Comparison of ENCODE assay signal across 22 cellular contexts in genomic region chr10:18332048-18332447, GRCh38.
DNase-seq lines count a peak whose midpoint lies in the region; ATAC-seq and TF ChIP-seq lines count a peak whose summit lies in the region.
"Had no signal": no experiment of that assay in that cellular context is flagged by ENCODE, and none has a peak within 500 bp of the region (broad histone marks: within the 10 kb centered on the region; RNA-seq: fewer than 3 reads in every experiment).

No MANE protein-coding gene starts in this region.

- H3K4me3 ChIP-seq in esophagus muscularis mucosa = no peak overlapping the region
- H3K4me3 ChIP-seq: coronary artery, left lung, SJCRH30, skin epidermis had no signal

- intact Hi-C loops in esophagus muscularis mucosa (cut with DNase I) = no loop called here

- H3K27ac ChIP-seq in esophagus muscularis mucosa (replicated peaks in 1 of 4) = peak overlapping the region; percentile 29 to 72 (median 70)
- H3K27ac ChIP-seq: coronary artery, left lung, SJCRH30, skin epidermis, VCaP had no signal

- no peak for TF ChIP-seq CTCF in esophagus muscularis mucosa (IDR thresholded peaks at IDR 0.05)

- DNase-seq in HCEC 1CT (peak; percentile 27), NCI-H82 treated with DMSO at 0.1 percent for 48 hours (lab: John Stamatoyannopoulos, UW; ENCODE audit: unreplicated experiment) (peak; percentile 7), esophagus muscularis mucosa (ENCODE audit: extremely low spot score) (no peak), left lobe of liver (ENCODE audit: low spot score) (peak; percentile 85), cerebellar nuclear complex (lab: John Stamatoyannopoulos, UW) (no peak), cerebellar cortex (ENCODE audit: low spot score) (no peak), NCI-H2029 treated with DMSO at 0.1 percent for 48 hours (lab: John Stamatoyannopoulos, UW) (no peak)
- DNase-seq: activated CD4-positive, alpha-beta T cell treated with anti-CD3 and anti-CD28 coated beads, Interleukin-2, amount 10 ng/mL, durations not matched to agents 7 days and 5 days; activated CD8-positive, alpha-beta memory T cell treated with anti-CD3 and anti-CD28 coated beads, Interleukin-2, amount 10 ng/mL, durations not matched to agents 7 days and 5 days; CD4-positive, CD25-positive, alpha-beta regulatory T cell; endodermal cell; H7; left lung; NCI-H2081; SJCRH30; stimulated activated CD4-positive, alpha-beta T cell treated with anti-CD3 and anti-CD28 coated beads, Interleukin-1b, Interleukin-23, amount 100 ng/mL, for 48 hours; T-helper 17 cell had no signal

- TF ChIP-seq POLR2A in esophagus muscularis mucosa (IDR thresholded peaks at IDR 0.05; ENCODE audit: low read depth) = no peak

- WGBS in esophagus muscularis mucosa = 83% methylated on average over 4 of the region's 4 CpGs

- no peaks in the 10 kb centered on the region for H3K27me3 ChIP-seq in esophagus muscularis mucosa
- H3K27me3 ChIP-seq: left lung, SJCRH30 had no signal

- no peaks in the 10 kb centered on the region for H3K9me3 ChIP-seq in esophagus muscularis mucosa
- H3K9me3 ChIP-seq: left lung, SJCRH30 had no signal

- H3K36me3 ChIP-seq in esophagus muscularis mucosa = no peaks in the 10 kb centered on the region
- H3K36me3 ChIP-seq: left lung, SJCRH30 had no signal

- H3K4me1 ChIP-seq in esophagus muscularis mucosa = peaks cover 18 to 52% (median 45%) of the 10 kb centered on the region in 4 donors
- H3K4me1 ChIP-seq: left lung, SJCRH30 had no signal

- TF ChIP-seq EP300 in esophagus muscularis mucosa (IDR thresholded peaks at IDR 0.05) = no peak

- ATAC-seq in left lobe of liver = peak; percentile 86
- ATAC-seq: activated CD8-positive, alpha-beta memory T cell treated with anti-CD3 and anti-CD28 coated beads, Interleukin-2, amount 10 ng/mL, durations not matched to agents 7 days and 5 days; activated naive CD4-positive, alpha-beta T cell treated with anti-CD3 and anti-CD28 coated beads, Interleukin-2, amount 50 U/mL, for 72 hours; left lung; stimulated activated effector memory CD8-positive, alpha-beta T cell treated with anti-CD3 and anti-CD28 coated beads, Interleukin-12 subunit alpha, Interleukin-12 subunit beta, amount 100 ng/mL, for 72 hours; T-helper 17 cell had no signal

Comparison
In these comparisons a context has a peak if more than half of its experiments do, and no peak if none do; other contexts are left out.
1. DNase-seq: peak in HCEC 1CT (single experiment), NCI-H82 treated with DMSO at 0.1 percent for 48 hours (single experiment) and left lobe of liver (single experiment); none in esophagus muscularis mucosa (single experiment), cerebellar nuclear complex (0 of 2), cerebellar cortex (single experiment) and NCI-H2029 treated with DMSO at 0.1 percent for 48 hours (single experiment).